ENCODE assay signal across 2 cellular contexts in the genomic region with DNA sequence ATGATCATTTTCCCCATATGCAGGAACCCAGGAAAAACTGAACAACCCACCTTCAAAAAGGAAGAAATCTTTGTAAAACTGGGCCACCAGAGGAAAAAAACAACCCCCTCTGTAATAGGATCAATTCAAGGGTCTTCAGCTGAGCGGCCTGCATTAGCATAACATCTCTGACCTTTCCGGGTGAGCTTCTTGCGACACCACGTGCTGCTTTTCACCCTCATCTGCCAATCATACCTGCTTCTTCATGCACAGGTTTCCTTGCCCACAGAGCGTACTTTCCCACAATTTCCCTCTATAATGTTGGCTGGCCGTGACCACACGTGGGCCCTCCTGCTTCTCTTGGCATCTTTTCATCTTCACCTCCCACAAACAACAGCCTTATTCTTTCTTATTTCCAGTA.
A peak's percentile ranks its signal among the peaks of the same experiment; 100 is the strongest.
TF ChIP-seq lines count a peak whose summit lies in the region.

No MANE protein-coding gene starts in this region.

TF ChIP-seq in GM23338, 12 proteins besides CTCF, POLR2A, EP300 and RAD21:
- no peak for TF ChIP-seq ZNF462 (CRISPR knock-in tag; IDR thresholded peaks at IDR 0.05)

TF ChIP-seq in H1, 55 proteins besides CTCF, POLR2A, EP300 and RAD21:
- TF ChIP-seq, protein P1, sequence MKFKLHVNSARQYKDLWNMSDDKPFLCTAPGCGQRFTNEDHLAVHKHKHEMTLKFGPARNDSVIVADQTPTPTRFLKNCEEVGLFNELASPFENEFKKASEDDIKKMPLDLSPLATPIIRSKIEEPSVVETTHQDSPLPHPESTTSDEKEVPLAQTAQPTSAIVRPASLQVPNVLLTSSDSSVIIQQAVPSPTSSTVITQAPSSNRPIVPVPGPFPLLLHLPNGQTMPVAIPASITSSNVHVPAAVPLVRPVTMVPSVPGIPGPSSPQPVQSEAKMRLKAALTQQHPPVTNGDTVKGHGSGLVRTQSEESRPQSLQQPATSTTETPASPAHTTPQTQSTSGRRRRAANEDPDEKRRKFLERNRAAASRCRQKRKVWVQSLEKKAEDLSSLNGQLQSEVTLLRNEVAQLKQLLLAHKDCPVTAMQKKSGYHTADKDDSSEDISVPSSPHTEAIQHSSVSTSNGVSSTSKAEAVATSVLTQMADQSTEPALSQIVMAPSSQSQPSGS (IDR thresholded peaks at IDR 0.05; ENCODE audit: low read length), result no peak
- peak; percentile 41; the same call in 1 of the 2 replicates for TF ChIP-seq CEBPB (IDR thresholded peaks at IDR 0.05; ENCODE audit: low read depth, low read length)
